In the genomic region with DNA sequence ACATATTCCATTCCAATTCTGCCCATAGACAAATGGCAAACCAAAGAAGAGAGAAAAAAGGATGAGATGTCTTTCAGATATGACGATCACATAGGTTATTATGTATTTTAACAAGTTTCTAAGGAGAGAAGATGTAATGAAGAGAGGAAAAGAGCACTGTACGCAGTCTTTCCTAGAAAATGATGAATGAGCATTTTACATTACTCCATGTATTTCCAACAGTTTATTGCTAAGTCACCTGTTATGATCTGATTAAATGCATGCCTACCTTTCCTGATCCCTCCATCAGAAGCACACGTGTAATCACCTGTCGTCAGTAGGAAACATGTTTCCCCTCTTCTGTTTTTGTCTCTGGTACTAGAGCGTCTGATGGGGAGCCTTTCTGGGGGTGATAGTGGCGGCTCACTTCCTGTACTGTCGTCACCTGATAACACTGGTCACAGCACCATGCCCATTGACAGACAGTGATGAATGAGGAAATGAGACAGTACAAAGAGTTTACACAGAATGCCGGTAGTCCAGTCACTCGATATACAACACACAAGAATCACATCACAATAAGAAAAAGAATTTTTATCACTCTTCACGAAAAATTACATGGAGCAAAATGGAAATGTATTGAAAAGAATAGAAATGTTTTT, we compare ENCODE assay signal across 21 cellular contexts.
"Had no signal": no experiment of that assay in that cellular context is flagged by ENCODE, and none has a peak within 500 bp of the region (broad histone marks: within the 10 kb centered on the region; RNA-seq: fewer than 3 reads in every experiment).

No MANE protein-coding gene starts in this region.

- H2AFZ ChIP-seq: hepatocyte had no signal

- H3K4me3 Mint-ChIP-seq: activated B cell treated with CpG ODN at 0.5 μM for 24 hours; activated naive CD4-positive, alpha-beta T cell treated with anti-CD3 and anti-CD28 coated beads for 36 hours; activated naive CD8-positive, alpha-beta T cell treated with anti-CD3 and anti-CD28 coated beads, Interleukin-2, amount 10 ng/mL, durations not matched to agents 7 days and 5 days; brain; nephron; stimulated activated naive CD8-positive, alpha-beta T cell treated with anti-CD3 and anti-CD28 coated beads, Interleukin-15, Interleukin-2, amounts not matched to agents 100 ng/mL and 50 ng/mL, for 24 hours had no signal

- H3K4me2 ChIP-seq: hepatocyte had no signal

- H3K27me3 ChIP-seq: ascending aorta, gastroesophageal sphincter, hepatocyte, uterus had no signal

- H3K79me2 ChIP-seq: hepatocyte had no signal

- ATAC-seq: gastroesophageal sphincter, sciatic nerve had no signal

- H3K27ac ChIP-seq: ascending aorta, gastroesophageal sphincter, hepatocyte, skin epidermis, thoracic aorta, uterus had no signal

- H3K27ac Mint-ChIP-seq: activated B cell treated with CpG ODN at 0.5 μM for 24 hours; activated naive CD4-positive, alpha-beta T cell treated with anti-CD3 and anti-CD28 coated beads for 36 hours; activated naive CD8-positive, alpha-beta T cell treated with anti-CD3 and anti-CD28 coated beads, Interleukin-2, amount 10 ng/mL, durations not matched to agents 7 days and 5 days; brain; stimulated activated naive CD8-positive, alpha-beta T cell treated with anti-CD3 and anti-CD28 coated beads, Interleukin-15, Interleukin-2, amounts not matched to agents 100 ng/mL and 50 ng/mL, for 24 hours had no signal

- H3K4me1 Mint-ChIP-seq: activated B cell treated with CpG ODN at 0.5 μM for 24 hours; activated naive CD8-positive, alpha-beta T cell treated with anti-CD3 and anti-CD28 coated beads, Interleukin-2, amount 10 ng/mL, durations not matched to agents 7 days and 5 days; brain; nephron had no signal

- H3K27me3 Mint-ChIP-seq: activated B cell treated with CpG ODN at 0.5 μM for 24 hours; activated naive CD8-positive, alpha-beta T cell treated with anti-CD3 and anti-CD28 coated beads, Interleukin-2, amount 10 ng/mL, durations not matched to agents 7 days and 5 days; brain; stimulated activated naive CD8-positive, alpha-beta T cell treated with anti-CD3 and anti-CD28 coated beads, Interleukin-15, Interleukin-2, amounts not matched to agents 100 ng/mL and 50 ng/mL, for 24 hours had no signal

- H3K4me3 ChIP-seq: ascending aorta, gastroesophageal sphincter, hepatocyte, skin epidermis, thoracic aorta, uterus had no signal

- DNase-seq: activated B cell treated with CpG ODN at 0.5 μM for 24 hours; activated effector memory CD4-positive, alpha-beta T cell treated with Interleukin-2 at 50 U/mL for 16 hours; activated naive CD4-positive, alpha-beta T cell treated with anti-CD3 and anti-CD28 coated beads for 36 hours; activated naive CD8-positive, alpha-beta T cell treated with anti-CD3 and anti-CD28 coated beads, Interleukin-2, amount 10 ng/mL, durations not matched to agents 7 days and 5 days; islet precursor cell; mammary epithelial cell; stimulated activated CD4-positive, alpha-beta T cell treated with anti-CD3 and anti-CD28 coated beads, Interleukin-12 subunit alpha, Interleukin-12 subunit beta, amount 100 ng/mL, for 4 hours; stimulated activated CD4-positive, alpha-beta T cell treated with anti-CD3 and anti-CD28 coated beads, Interleukin-4, amount 100 ng/mL, for 1 hour; trophoblast cell; uterus had no signal

- H3K9me3 Mint-ChIP-seq: activated B cell treated with CpG ODN at 0.5 μM for 24 hours; activated naive CD4-positive, alpha-beta T cell treated with anti-CD3 and anti-CD28 coated beads for 36 hours; brain; nephron had no signal

- H3K36me3 Mint-ChIP-seq: activated naive CD8-positive, alpha-beta T cell treated with anti-CD3 and anti-CD28 coated beads, Interleukin-2, amount 10 ng/mL, durations not matched to agents 7 days and 5 days; brain had no signal

- FAIRE-seq: endothelial cell of umbilical vein, TTC549 had no signal

- H3K4me1 ChIP-seq: ascending aorta, gastroesophageal sphincter, uterus had no signal

- H3K9me3 ChIP-seq: ascending aorta, gastroesophageal sphincter, thoracic aorta, uterus had no signal

- H3K36me3 ChIP-seq: ascending aorta, gastroesophageal sphincter, thoracic aorta, uterus had no signal
